ENCODE assay signal across 9 cellular contexts in the genomic region with DNA sequence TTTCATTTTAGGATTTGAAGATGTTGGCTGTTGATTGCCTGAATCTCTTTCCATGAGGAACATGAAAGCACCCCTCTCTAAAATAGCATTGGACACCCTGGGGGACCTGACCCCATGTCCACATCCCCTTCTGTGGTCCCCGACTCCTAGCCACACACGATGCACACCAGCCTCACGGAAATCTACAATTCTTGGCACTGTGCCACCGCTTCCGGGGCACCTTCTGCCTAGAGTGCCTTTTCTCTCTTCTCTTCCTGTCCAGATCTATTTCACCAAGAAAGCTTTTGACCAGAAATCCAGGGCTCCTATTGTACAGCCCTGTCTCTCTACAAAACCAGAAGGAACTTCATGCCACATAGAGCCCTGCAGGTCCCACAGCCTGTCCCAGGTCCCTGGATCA. TPM values are rescaled to one million over a fixed set of nuclear protein-coding genes. Genes with fewer than 3 reads are reported as not detected.
DNase-seq lines count a peak whose midpoint lies in the region; TF ChIP-seq lines count a peak whose summit lies in the region.
"Had no signal": no experiment of that assay in that cellular context is flagged by ENCODE, and none has a peak within 500 bp of the region (broad histone marks: within the 10 kb centered on the region; RNA-seq: fewer than 3 reads in every experiment).

No MANE protein-coding gene starts in this region.

- TF ChIP-seq EP300 in transverse colon (IDR thresholded peaks at IDR 0.05; ENCODE audit: low read depth) = no peak

- 22 to 41% methylated on average over 3 to 5 of the region's 5 CpGs for WGBS in transverse colon (ENCODE audit: low coverage in 1 of 2), 2 donors
- 21 to 23% methylated on average over 5 of the region's 5 CpGs for WGBS in lower leg skin, 2 donors

- H3K4me3 ChIP-seq in transverse colon = no peak overlapping the region
- H3K4me3 ChIP-seq in lower leg skin (ENCODE audit: low read depth, poor library complexity, severe bottlenecking) = no peak overlapping the region

- no peaks in the 10 kb centered on the region for H3K27me3 ChIP-seq in transverse colon

- peaks cover 0 to 5% (median 0%) of the 10 kb centered on the region in 4 donors for H3K36me3 ChIP-seq in transverse colon

- intact Hi-C loops in transverse colon (cut with DNase I; ENCODE audit: low total_unique reads) (no loop called here), lower leg skin (cut with DNase I; ENCODE audit: low total_unique reads) (no loop called here)

- no peak overlapping the region for H3K27ac ChIP-seq in transverse colon

- in situ Hi-C loops in transverse colon (cut with MboI; ENCODE audit: low pct_ligation_motif_present in 1 of 4, low pct_unique_long_range_greater_than_20kb in 1 of 4, low sequenced_read_pairs in 3 of 4) = loop anchor here in 1 of 4 donors (10.0 kb wide), 1 partner anchor 135 kb away; no protein-coding TSS in a partner anchor

- no peak for TF ChIP-seq POLR2A in transverse colon (IDR thresholded peaks at IDR 0.05)
- TF ChIP-seq POLR2A in lower leg skin (IDR thresholded peaks at IDR 0.05) = no peak

- DNase-seq in stimulated activated CD4-positive, alpha-beta T cell treated with anti-CD3 and anti-CD28 coated beads, Interleukin-12 subunit alpha, Interleukin-12 subunit beta, amount 100 ng/mL, for 4 hours = peak; percentile 2
- no peak for DNase-seq in stimulated activated CD4-positive, alpha-beta T cell treated with anti-CD3 and anti-CD28 coated beads, Interleukin-1b, Interleukin-23, amount 100 ng/mL, for 48 hours
- DNase-seq in NCI-H82 treated with DMSO at 0.1 percent for 48 hours (lab: John Stamatoyannopoulos, UW; ENCODE audit: unreplicated experiment) = peak; percentile 15
- peak; percentile 4 for DNase-seq in astrocyte of the hippocampus (ENCODE audit: low read depth, low spot score)
- DNase-seq in transverse colon = peak; percentile 38
- DNase-seq in lower leg skin (ENCODE audit: low spot score in 2 of 2) = no peak
- no peak for DNase-seq in NCI-H2081 (lab: John Stamatoyannopoulos, UW)
- DNase-seq: cerebellar nuclear complex, NCI-H526 had no signal

- H3K4me1 ChIP-seq in transverse colon = peaks cover 0 to 4% (median 0%) of the 10 kb centered on the region in 4 donors

- TF ChIP-seq CTCF in transverse colon (IDR thresholded peaks at IDR 0.05) (no peak), lower leg skin (IDR thresholded peaks at IDR 0.05) (no peak)

- no peaks in the 10 kb centered on the region for H3K9me3 ChIP-seq in transverse colon

RNA-seq across cellular contexts. Expression of gene MYSM1, which starts 50.3 kb away (rescaled TPM):
- 10 to 100 TPM; 38.8 to 57.5 (median 56.2) TPM for total RNA-seq in transverse colon
- 10 to 100 TPM; 13.0 to 16.5 (median 15.6) TPM for total RNA-seq in lower leg skin

Comparison
In these comparisons a context has a peak if more than half of its experiments do, and no peak if none do; other contexts are left out.
1. DNase-seq: peak in stimulated activated CD4-positive, alpha-beta T cell treated with anti-CD3 and anti-CD28 coated beads, Interleukin-12 subunit alpha, Interleukin-12 subunit beta, amount 100 ng/mL, for 4 hours (single experiment), NCI-H82 treated with DMSO at 0.1 percent for 48 hours (single experiment), astrocyte of the hippocampus (single experiment) and transverse colon (single experiment); none in stimulated activated CD4-positive, alpha-beta T cell treated with anti-CD3 and anti-CD28 coated beads, Interleukin-1b, Interleukin-23, amount 100 ng/mL, for 48 hours (single experiment), lower leg skin (0 of 2) and NCI-H2081 (0 of 2).